Comparison of ENCODE assay signal across 1 cellular context in the genomic region with DNA sequence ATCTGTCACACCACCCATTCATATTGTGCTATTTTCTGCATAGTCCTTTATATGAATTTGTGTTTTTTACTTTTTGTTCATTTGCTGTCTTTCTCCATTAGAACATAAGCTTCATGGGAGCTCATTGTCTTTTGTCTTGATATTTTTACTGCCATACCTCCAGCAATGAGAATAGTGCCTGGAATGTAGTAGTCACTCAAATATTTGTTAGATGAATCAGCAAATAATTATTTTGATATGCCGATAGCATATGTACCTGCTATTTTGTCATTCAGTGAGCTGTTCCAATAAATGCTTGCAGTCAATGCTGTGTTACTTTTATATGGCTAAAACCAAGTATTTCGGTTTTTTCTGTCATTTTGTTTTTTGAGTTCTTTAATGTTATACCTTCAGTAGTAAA.
A peak's percentile ranks its signal among the peaks of the same experiment; 100 is the strongest.
TF ChIP-seq lines count a peak whose summit lies in the region.

No MANE protein-coding gene starts in this region.

TF ChIP-seq in SK-N-SH, 30 proteins besides CTCF, POLR2A, EP300 and RAD21 (continued from another document):
- TF ChIP-seq NFIC (IDR thresholded peaks at IDR 0.05; ENCODE audit: borderline replicate concordance) (no peak), FOSL2 (IDR thresholded peaks at IDR 0.05; ENCODE audit: borderline replicate concordance, low read depth) (peak; percentile 78), RXRA (IDR thresholded peaks at IDR 0.05; ENCODE audit: borderline replicate concordance, low read depth) (no peak), NRF1 (IDR thresholded peaks at IDR 0.05; ENCODE audit: low read depth, low read length) (no peak)
